In genomic region chr20:63158845-63159244, GRCh38 we compare ENCODE assay signal across 14 cellular contexts. TPM values are rescaled to one million over a fixed set of nuclear protein-coding genes. Genes with fewer than 3 reads are reported as not detected.
DNase-seq lines count a peak whose midpoint lies in the region; ATAC-seq, FAIRE-seq and TF ChIP-seq lines count a peak whose summit lies in the region.
"Had no signal": no experiment of that assay in that cellular context is flagged by ENCODE, and none has a peak within 500 bp of the region (broad histone marks: within the 10 kb centered on the region; RNA-seq: fewer than 3 reads in every experiment).

No MANE protein-coding gene starts in this region.

- no peaks in the 10 kb centered on the region; the same call in none of the 2 replicates for H4K20me1 ChIP-seq in K562 (replicated peaks; ENCODE audit: control insufficient read depth, insufficient read depth, low read length)

- no peak overlapping the region for H3K4me2 ChIP-seq in K562 (ENCODE audit: insufficient read depth, low read length)
- H3K4me2 ChIP-seq: A549 had no signal

- no peak overlapping the region for H3K27ac ChIP-seq in K562 (ENCODE audit: extremely low read depth, low read depth, low read length)
- no peak overlapping the region for H3K27ac ChIP-seq in right lobe of liver
- H3K27ac ChIP-seq: A549 had no signal

- FAIRE-seq in K562 (lab: Jason Lieb, UNC) (no peak), urothelium cell line (lab: Jason Lieb, UNC) (peak; percentile 79)
- FAIRE-seq: A549, GM12892, GM19239 had no signal

- H3K4me1 ChIP-seq in K562 (replicated peaks in 1 of 2; ENCODE audit: control insufficient read depth in 2 of 2, insufficient read depth in 2 of 2, low read length in 2 of 2) (no peaks in the 10 kb centered on the region), right lobe of liver (no peaks in the 10 kb centered on the region)
- H3K4me1 ChIP-seq: A549, Caco-2 had no signal

- ATAC-seq in K562, result no peak
- no peak for ATAC-seq in right lobe of liver
- ATAC-seq: A549 had no signal

- TF ChIP-seq RAD21 in K562 (CRISPR knock-in tag; conservative IDR thresholded peaks at IDR 0.05 in 1 of 2, IDR thresholded peaks at IDR 0.05 in 1 of 2), result no peak

- POLR2A ChIA-PET in K562 (lab: Yijun Ruan, JAX), result no interaction called here

- 0% methylated on average over 13 of the region's 14 CpGs for WGBS in K562 (ENCODE audit: insufficient coverage, low coverage, missing lambda C conversion rate)
- 67% methylated on average over 14 of the region's 14 CpGs for WGBS in right lobe of liver (ENCODE audit: insufficient coverage, low coverage, low lambda C conversion rate, missing lambda C conversion rate)

- TF ChIP-seq POLR2A in K562 (conservative IDR thresholded peaks at IDR 0.05) (no peak), right lobe of liver (IDR thresholded peaks at IDR 0.05) (no peak)

- H3K9me1 ChIP-seq in K562 (ENCODE audit: control insufficient read depth, insufficient read depth, low read length), result no peaks in the 10 kb centered on the region

- peaks cover 15% of the 10 kb centered on the region for H3K27me3 ChIP-seq in MG63
- peaks cover 15 to 75% of the 10 kb centered on the region in 2 experiments for H3K27me3 ChIP-seq in K562 (ENCODE audit: control insufficient read depth in 2 of 2, insufficient read depth in 2 of 2, low read length in 2 of 2)
- H3K27me3 ChIP-seq in right lobe of liver, result no peaks in the 10 kb centered on the region

- intact Hi-C loops in K562 (cut with micrococcal nuclease), result no loop called here
- intact Hi-C loops in right lobe of liver (cut with DNase I), result no loop called here

- DNase-seq in MG63, result peak; percentile 0
- no peak for DNase-seq in K562 (ENCODE audit: extremely low read depth in 1 of 4, low spot score in 3 of 4)
- peak in 2 of 3 donors; percentile 2 to 27 for DNase-seq in right lobe of liver
- no peak for DNase-seq in urothelium cell line (ENCODE audit: low spot score)
- DNase-seq in AG08396 (ENCODE audit: low spot score), result no peak
- DNase-seq in islet precursor cell, result no peak
- DNase-seq: DND-41, GDM1, GOT3, H9 had no signal

- no peaks in the 10 kb centered on the region for H3K79me2 ChIP-seq in K562 (ENCODE audit: control insufficient read depth, insufficient read depth, low read length)

- TF ChIP-seq CTCF in K562 (IDR thresholded peaks at IDR 0.05 in 2 of 3, conservative IDR thresholded peaks at IDR 0.05 in 1 of 3; ENCODE audit: insufficient read depth in 2 of 3, low read depth in 1 of 3, low read length in 3 of 3), result no peak
- no peak for TF ChIP-seq CTCF in right lobe of liver (IDR thresholded peaks at IDR 0.05)

- H3K9me3 ChIP-seq in MG63, result no peaks in the 10 kb centered on the region
- no peaks in the 10 kb centered on the region for H3K9me3 ChIP-seq in K562 (replicated peaks; ENCODE audit: control insufficient read depth, insufficient read depth, low read depth, low read length)
- no peaks in the 10 kb centered on the region for H3K9me3 ChIP-seq in right lobe of liver
- H3K9me3 ChIP-seq: A549, Caco-2 had no signal

- TF ChIP-seq EP300 in K562 (IDR thresholded peaks at IDR 0.05; ENCODE audit: low read length), result no peak

- in situ Hi-C loops in K562 (cut with MboI), result no loop called here

- no peaks in the 10 kb centered on the region for H3K36me3 ChIP-seq in MG63
- H3K36me3 ChIP-seq in K562 (ENCODE audit: control insufficient read depth, insufficient read depth, low read length), result no peaks in the 10 kb centered on the region
- no peaks in the 10 kb centered on the region for H3K36me3 ChIP-seq in right lobe of liver

- BruUV-seq in K562 (replicated peaks; lab: Mats Ljungman, UMichigan), result no TSS peak

- H3K4me3 ChIP-seq in MG63 (no peak overlapping the region), K562 (no peak overlapping the region), right lobe of liver (no peak overlapping the region)
- H3K4me3 ChIP-seq: A549 had no signal

- no peak overlapping the region for H2AFZ ChIP-seq in K562 (ENCODE audit: low read depth, low read length)

- H3K9ac ChIP-seq in K562 (ENCODE audit: insufficient read depth in 1 of 2, low read depth in 2 of 2, low read length in 2 of 2), result no peak overlapping the region

- CTCF ChIA-PET in K562 (lab: Yijun Ruan, JAX; ENCODE audit: low intra/inter-chr PET ratio), result no interaction called here

TF ChIP-seq in K562, 482 proteins besides CTCF, POLR2A, EP300 and RAD21:
- TF ChIP-seq MAX (CRISPR knock-in tag; IDR thresholded peaks at IDR 0.05) (peak; percentile 68), ZBTB34 (CRISPR knock-in tag; IDR thresholded peaks at IDR 0.05) (no peak)

RNA-seq across cellular contexts. Expression of gene YTHDF1, which starts 57.1 kb away (rescaled TPM):
- 17.0 and 19.8 TPM in 2 replicates for total RNA-seq in MG63 (2014; rRNA removed; shearing (Covaris generic); ENCODE audit: low replicate concordance)
- 41.5 and 53.5 TPM in 2 replicates for total RNA-seq in K562 (2011; cell fraction: chromatin; rRNA removed; ENCODE audit: low replicate concordance)
- total RNA-seq in K562 (2011; cell fraction: nucleolus; rRNA removed), result 31.1 and 36.5 TPM in 2 replicates
- 30.2 and 31.3 TPM in 2 replicates for total RNA-seq in K562 (2011; cell fraction: nucleoplasm; rRNA removed)
- total RNA-seq in K562 (2014; rRNA removed), result 20.8 and 26.6 TPM in 2 replicates
- 18.0 and 19.0 TPM in 2 replicates for total RNA-seq in K562 (2014; rRNA removed; fragmentation: Illumina TruSeq; extraction: Trizol)
- 26.5 and 27.8 TPM in 2 replicates for total RNA-seq in K562 (2015; rRNA removed; fragmentation: Illumina TruSeq; extraction: Trizol)
- total RNA-seq in K562 (2021), result 41.8 and 42.4 TPM in 2 replicates
- 20.5 and 27.9 TPM in 2 replicates for polyA plus RNA-seq in K562 (2011; rRNA removed)
- 21.3 and 25.6 TPM in 2 replicates for polyA plus RNA-seq in K562 (2011; cell fraction: cytosol; rRNA removed)
- 38.5 and 52.3 TPM in 2 replicates for polyA plus RNA-seq in K562 (2011; cell fraction: nucleus; rRNA removed)
- 27.6 and 28.6 TPM in 2 replicates for polyA plus RNA-seq in K562 (2012)
- 29.3 and 31.6 TPM in 2 replicates for polyA plus RNA-seq in K562 (2014; fragmentation: Illumina TruSeq; extraction: Trizol)
- 10 to 100 TPM; 10.1 to 11.1 TPM for polyA plus RNA-seq in K562 (2014; fragmentation: Nextera tagmentation; extraction: Ambion mirVana)
- polyA plus RNA-seq in K562 (2014; rRNA removed), result 28.6 and 33.2 TPM in 2 replicates
- 14.0 and 22.8 TPM in 2 replicates for polyA minus RNA-seq in K562 (2011; rRNA and poly(A)+ RNA removed)
- polyA minus RNA-seq in K562 (2011; cell fraction: cytosol; rRNA and poly(A)+ RNA removed), result 24.0 and 25.9 TPM in 2 replicates
- polyA minus RNA-seq in K562 (2011; cell fraction: nucleus; rRNA and poly(A)+ RNA removed), result 8.9 and 11.0 TPM in 2 replicates
- 10 to 100 TPM; 16.4 to 23.6 (median 21.1) TPM for total RNA-seq in right lobe of liver

Comparison
In these comparisons a context has a peak if more than half of its experiments do, and no peak if none do; other contexts are left out.
1. DNase-seq: peak in MG63 (single experiment) and right lobe of liver (2 of 3); none in K562 (0 of 4), urothelium cell line (single experiment), AG08396 (single experiment) and islet precursor cell (single experiment).